Comparison of ENCODE assay signal across 8 cellular contexts in the genomic region with DNA sequence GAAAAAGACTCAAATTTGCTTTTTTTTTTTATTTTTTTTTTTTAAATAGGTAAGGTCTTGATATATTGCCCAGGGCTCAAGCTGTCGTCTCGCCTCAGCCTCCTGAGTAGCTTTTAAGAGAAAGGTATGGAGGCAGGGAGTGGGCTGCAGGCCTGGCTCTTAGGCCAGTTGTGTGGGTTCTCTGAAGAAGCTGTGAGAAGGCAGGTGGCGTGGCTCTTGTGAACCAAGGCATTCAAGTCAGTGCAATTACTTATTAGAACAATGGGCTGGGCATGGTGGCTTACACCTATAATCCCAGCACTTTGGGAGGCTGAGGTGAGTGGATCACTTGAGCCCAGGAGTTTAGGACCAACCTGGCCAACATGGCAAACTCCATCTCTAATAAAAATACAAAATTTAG.
"Had no signal": no experiment of that assay in that cellular context is flagged by ENCODE, and none has a peak within 500 bp of the region (broad histone marks: within the 10 kb centered on the region; RNA-seq: fewer than 3 reads in every experiment).

No MANE protein-coding gene starts in this region.

- H3K9me3 ChIP-seq: HAP-1 had no signal

- H3K4me1 ChIP-seq: HAP-1 had no signal

- H2AFZ ChIP-seq: GM23248, GM23338 had no signal

- H3K4me3 ChIP-seq: GM23248, GM23338, HAP-1 had no signal

- H3K4me3 Mint-ChIP-seq: GM23338, H9, HFFc6 had no signal

- H3K4me2 ChIP-seq: GM23338 had no signal

- H3K27ac ChIP-seq: GM23248 had no signal

- H3K36me3 ChIP-seq: HAP-1 had no signal

- H3K9ac ChIP-seq: GM23248 had no signal

- H3K27ac Mint-ChIP-seq: GM23338, H9, HFFc6 had no signal

- DNase-seq: GM23248, GOT3, H7, H9, HCEC 1CT, HFFc6 had no signal
